In genomic region chr12:8930655-8931323, GRCh38 we compare ENCODE assay signal across 1 cellular context.
TF ChIP-seq lines count a peak whose summit lies in the region.
"Not testable (repeated sequence)": the region's sequence is repeated elsewhere in the genome, so short reads cannot be mapped to it uniquely, and the experiment has no call there.

No MANE protein-coding gene starts in this region.

TF ChIP-seq in K562, 482 proteins besides CTCF, POLR2A, EP300 and RAD21:
- peak; percentile 57 for TF ChIP-seq MEIS2 (IDR thresholded peaks at IDR 0.05; ENCODE audit: partially characterized antibody)
- TF ChIP-seq SMARCA4 (IDR thresholded peaks at IDR 0.05) = 0 out of 2 replicates have a peak, but pooled peaks have one; percentile 24
- peak; percentile 38; the same call in 1 of the 2 replicates for TF ChIP-seq DPF2 (IDR thresholded peaks at IDR 0.05)
- peak; percentile 72 for TF ChIP-seq CBFA2T3 (IDR thresholded peaks at IDR 0.05)
- peak; percentile 37; the same call in 1 of the 2 replicates for TF ChIP-seq SMARCE1 (IDR thresholded peaks at IDR 0.05)
- peak; percentile 51 for TF ChIP-seq CBFA2T2 (conservative IDR thresholded peaks at IDR 0.05)
- TF ChIP-seq CCNT2 (IDR thresholded peaks at IDR 0.05; ENCODE audit: borderline replicate concordance, extremely low read depth, insufficient read length, low read depth, low read length) = peak; percentile 43
- TF ChIP-seq TAL1 (IDR thresholded peaks at IDR 0.05) = peak; percentile 76
- peak; percentile 59 for TF ChIP-seq TEAD4 (IDR thresholded peaks at IDR 0.05; ENCODE audit: low read length)
- TF ChIP-seq TEAD4 (CRISPR knock-in tag; IDR thresholded peaks at IDR 0.05; ENCODE audit: borderline replicate concordance) = not testable (repeated sequence)
- TF ChIP-seq PKNOX1 (IDR thresholded peaks at IDR 0.05) = peak; percentile 38; the same call in 1 of the 2 replicates
- peak; percentile 74 for TF ChIP-seq ARID1B (IDR thresholded peaks at IDR 0.05)
- peak; percentile 51; the same call in 1 of the 2 replicates for TF ChIP-seq MTA2 (IDR thresholded peaks at IDR 0.05; ENCODE audit: low read depth)
- TF ChIP-seq TCF3 (CRISPR knock-in tag; IDR thresholded peaks at IDR 0.05) = peak; percentile 35; the same call in 1 of the 2 replicates
TF ChIP-seq in K562: peak in this region for 13; not testable (repeated sequence) for 469.
